Comparison of ENCODE assay signal across 19 cellular contexts in genomic region chr1:38271116-38271633, GRCh38.
DNase-seq lines count a peak whose midpoint lies in the region; FAIRE-seq and TF ChIP-seq lines count a peak whose summit lies in the region.
"Had no signal": no experiment of that assay in that cellular context is flagged by ENCODE, and none has a peak within 500 bp of the region (broad histone marks: within the 10 kb centered on the region; RNA-seq: fewer than 3 reads in every experiment).

No MANE protein-coding gene starts in this region.

- TF ChIP-seq CTCF in bronchial epithelial cell (IDR thresholded peaks at IDR 0.05; ENCODE audit: insufficient read depth, low read length, severe bottlenecking) = no peak
- TF ChIP-seq CTCF in sigmoid colon (IDR thresholded peaks at IDR 0.05) = no peak

- no peak for TF ChIP-seq EP300 in sigmoid colon (IDR thresholded peaks at IDR 0.05)

- DNase-seq in bronchial epithelial cell (ENCODE audit: low read depth) = peak; percentile 6
- peak; percentile 57 for DNase-seq in sigmoid colon
- no peak for DNase-seq in stimulated activated CD4-positive, alpha-beta T cell treated with anti-CD3 and anti-CD28 coated beads, Interleukin-4, amount 100 ng/mL, for 1 hour
- DNase-seq in NCI-H2029 treated with DMSO at 0.1 percent for 48 hours (lab: John Stamatoyannopoulos, UW) = no peak
- DNase-seq in activated CD4-positive, alpha-beta T cell treated with anti-CD3 and anti-CD28 coated beads, Interleukin-2, amount 50 U/mL, for 4 hours = no peak
- DNase-seq: DMS53, EL, GF-D8, KBM-7, NCI-H1092, NCI-H1436, NCI-H187 treated with DMSO at 0.1 percent for 48 hours, SJCRH30, T-cell had no signal

- no peak overlapping the region for H3K9ac ChIP-seq in HUES48 (ENCODE audit: low read depth, low read length)
- peak overlapping the region; percentile 72; the same call in 1 of the 2 replicates for H3K9ac ChIP-seq in iPS-20b (ENCODE audit: low read depth, low read length)

- H3K4me3 ChIP-seq in HUES48 (ENCODE audit: low read depth, low read length) (no peak overlapping the region), bronchial epithelial cell (ENCODE audit: low read depth, low read length) (no peak overlapping the region), iPS-20b (ENCODE audit: low read length) (no peak overlapping the region), sigmoid colon (no peak overlapping the region)
- H3K4me3 ChIP-seq: SJCRH30 had no signal

- no peaks in the 10 kb centered on the region for H3K27me3 ChIP-seq in HUES48 (ENCODE audit: control insufficient read depth, insufficient read depth, low read length)
- no peaks in the 10 kb centered on the region for H3K27me3 ChIP-seq in bronchial epithelial cell (ENCODE audit: control insufficient read depth, insufficient read depth, low read length)
- no peaks in the 10 kb centered on the region for H3K27me3 ChIP-seq in iPS-20b (ENCODE audit: insufficient read depth, low read length)
- peaks cover 0 to 18% (median 6%) of the 10 kb centered on the region in 3 donors for H3K27me3 ChIP-seq in sigmoid colon

- H3K4me1 ChIP-seq in HUES48 (ENCODE audit: control insufficient read depth, insufficient read depth, low read length) = peaks cover 41% of the 10 kb centered on the region
- peaks cover 40% of the 10 kb centered on the region for H3K4me1 ChIP-seq in iPS-20b (ENCODE audit: insufficient read depth, low read length)
- no peaks in the 10 kb centered on the region for H3K4me1 ChIP-seq in sigmoid colon
- H3K4me1 ChIP-seq: SJCRH30 had no signal

- intact Hi-C loops in sigmoid colon (cut with DNase I) = no loop called here

- H3K27ac ChIP-seq in HUES48 (ENCODE audit: low read depth, low read length) (peak overlapping the region; percentile 92), iPS-20b (ENCODE audit: low read length) (peak overlapping the region; percentile 99), sigmoid colon (no peak overlapping the region)
- H3K27ac ChIP-seq: SJCRH30 had no signal

- no peaks in the 10 kb centered on the region for H3K9me3 ChIP-seq in HUES48 (ENCODE audit: control insufficient read depth, insufficient read depth, low read length)
- H3K9me3 ChIP-seq in iPS-20b (ENCODE audit: insufficient read depth, low read depth, low read length) = no peaks in the 10 kb centered on the region
- no peaks in the 10 kb centered on the region for H3K9me3 ChIP-seq in sigmoid colon
- H3K9me3 ChIP-seq: SJCRH30 had no signal

- FAIRE-seq in bronchial epithelial cell (lab: Jason Lieb, UNC) = no peak
- FAIRE-seq: A204.1, HepG2, RCC 7860 had no signal

- WGBS in sigmoid colon, 2 donors = 82 to 88% methylated on average over 6 of the region's 6 CpGs

- H3K36me3 ChIP-seq in HUES48 (ENCODE audit: control insufficient read depth, insufficient read depth, low read length) (no peaks in the 10 kb centered on the region), bronchial epithelial cell (ENCODE audit: control insufficient read depth, insufficient read depth, low read length) (no peaks in the 10 kb centered on the region), iPS-20b (ENCODE audit: insufficient read depth, low read depth, low read length) (no peaks in the 10 kb centered on the region), sigmoid colon (no peaks in the 10 kb centered on the region)
- H3K36me3 ChIP-seq: SJCRH30 had no signal

- no peak for TF ChIP-seq POLR2A in sigmoid colon (IDR thresholded peaks at IDR 0.05)

Comparison
In these comparisons a context has a peak if more than half of its experiments do, and no peak if none do; other contexts are left out.
1. H3K27ac ChIP-seq: peak in HUES48 (single experiment) and iPS-20b (single experiment); none in sigmoid colon (0 of 4).
2. DNase-seq: peak in bronchial epithelial cell (single experiment) and sigmoid colon (single experiment); none in stimulated activated CD4-positive, alpha-beta T cell treated with anti-CD3 and anti-CD28 coated beads, Interleukin-4, amount 100 ng/mL, for 1 hour (single experiment), NCI-H2029 treated with DMSO at 0.1 percent for 48 hours (single experiment) and activated CD4-positive, alpha-beta T cell treated with anti-CD3 and anti-CD28 coated beads, Interleukin-2, amount 50 U/mL, for 4 hours (0 of 2).